Comparison of ENCODE assay signal across 21 cellular contexts in genomic region chr2:153360239-153360638, GRCh38.
DNase-seq lines count a peak whose midpoint lies in the region; ATAC-seq, FAIRE-seq and TF ChIP-seq lines count a peak whose summit lies in the region.
"Had no signal": no experiment of that assay in that cellular context is flagged by ENCODE, and none has a peak within 500 bp of the region (broad histone marks: within the 10 kb centered on the region; RNA-seq: fewer than 3 reads in every experiment).

No MANE protein-coding gene starts in this region.

- no peaks in the 10 kb centered on the region for H3K9me2 ChIP-seq in GM23338 (ENCODE audit: insufficient read depth)

- no peaks in the 10 kb centered on the region for H3K36me3 Mint-ChIP-seq in GM23338 (ENCODE audit: low read depth)

- H4K8ac ChIP-seq in H1 (ENCODE audit: extremely low read depth, insufficient read depth, low read length): no peak overlapping the region

- H3K4me1 ChIP-seq in GM23338 (ENCODE audit: insufficient read depth) (0 out of 2 replicates have a peak, but pooled peaks cover 2% of the 10 kb centered on the region), NT2/D1 (ENCODE audit: insufficient read depth, insufficient read length) (peaks cover 7% of the 10 kb centered on the region), H1 (replicated peaks in 1 of 4; ENCODE audit: control insufficient read depth in 3 of 4, insufficient read depth in 4 of 4, low read length in 3 of 4) (peaks cover 0 to 3% (median 0%) of the 10 kb centered on the region in 4 experiments; a peak in 1 of 7 replicates), kidney (ENCODE audit: control insufficient read depth in 1 of 2, insufficient read depth in 1 of 2, low read depth in 1 of 2, low read length in 2 of 2) (no peaks in the 10 kb centered on the region), tibial nerve (no peaks in the 10 kb centered on the region)

- TF ChIP-seq CTCF in GM23338 (conservative IDR thresholded peaks at IDR 0.05; ENCODE audit: low read depth in 2 of 2) (no peak), H1 (IDR thresholded peaks at IDR 0.05; ENCODE audit: control extremely low read depth in 1 of 3, insufficient read depth in 1 of 3, low read depth in 1 of 3, low read length in 3 of 3) (no peak), kidney (IDR thresholded peaks at IDR 0.05; ENCODE audit: borderline replicate concordance, extremely low read depth, insufficient read depth) (no peak), tibial nerve (IDR thresholded peaks at IDR 0.05) (no peak)

- H3K9me3 ChIP-seq in NT2/D1 (ENCODE audit: insufficient read depth, low read length) (no peaks in the 10 kb centered on the region), H1 (ENCODE audit: insufficient read depth in 2 of 2, low read depth in 1 of 2, low read length in 1 of 2) (no peaks in the 10 kb centered on the region), kidney (ENCODE audit: control insufficient read depth in 1 of 2, low read length in 2 of 2) (no peaks in the 10 kb centered on the region), tibial nerve (peaks cover 0 to 11% (median 0%) of the 10 kb centered on the region in 4 donors)

- H3K9me3 Mint-ChIP-seq in GM23338: peaks cover 8% of the 10 kb centered on the region; the same call in 1 of the 3 replicates
- H3K9me3 Mint-ChIP-seq: CD4-positive, alpha-beta T cell had no signal

- H4K5ac ChIP-seq in H1 (ENCODE audit: insufficient read length, low read depth, low read length): no peak overlapping the region

- peaks cover 2% of the 10 kb centered on the region for H3K27me3 Mint-ChIP-seq in GM23338 (ENCODE audit: insufficient read depth, low read depth, poor library complexity)
- H3K27me3 Mint-ChIP-seq: B cell; CD4-positive, alpha-beta T cell had no signal

- POLR2A ChIA-PET in H1 (lab: Charles Lee; ENCODE audit: partially characterized antibody): no interaction called here

- H3K9ac ChIP-seq in NT2/D1 (ENCODE audit: insufficient read length, low read depth) (no peak overlapping the region), H1 (replicated peaks in 1 of 4; ENCODE audit: extremely low read depth in 1 of 4, low read depth in 3 of 4, low read length in 3 of 4) (no peak overlapping the region), kidney (ENCODE audit: low read length in 2 of 2) (no peak overlapping the region)

- H3K4me3 Mint-ChIP-seq in GM23338: no peak overlapping the region
- H3K4me3 Mint-ChIP-seq: B cell; CD4-positive, alpha-beta T cell; HFFc6 had no signal

- no peak for TF ChIP-seq RAD21 in H1 (IDR thresholded peaks at IDR 0.05 in 1 of 2, conservative IDR thresholded peaks at IDR 0.05 in 1 of 2; ENCODE audit: low read depth in 2 of 2, low read length in 2 of 2)

- no peak overlapping the region for H3K14ac ChIP-seq in H1 (ENCODE audit: insufficient read length)

- H2BK20ac ChIP-seq in H1 (ENCODE audit: low read length): no peak overlapping the region

- no peak overlapping the region for H3K56ac ChIP-seq in H1 (replicated peaks; ENCODE audit: insufficient read length, low read depth, low read length)

- CTCF ChIA-PET in H1 (lab: Charles Lee; ENCODE audit: partially characterized antibody): interaction anchor here (0.5 to 1.2 kb wide), 3 partner anchors 17 to 214 kb away, joined by 3 read pairs; no protein-coding TSS in a partner anchor

- peak; percentile 52; the same call in 2 of the 3 replicates for ATAC-seq in GM23338
- no peak for ATAC-seq in HG02623 (IDR thresholded peaks at IDR 0.05; ENCODE audit: unreplicated experiment)
- ATAC-seq in GM18907 (IDR thresholded peaks at IDR 0.05; ENCODE audit: unreplicated experiment): no peak

- H4K20me1 ChIP-seq in GM23338 (replicated peaks; ENCODE audit: insufficient read depth) (no peaks in the 10 kb centered on the region), H1 (replicated peaks in 1 of 2; ENCODE audit: control insufficient read depth in 1 of 2, insufficient read depth in 2 of 2, low read length in 2 of 2) (no peaks in the 10 kb centered on the region)

- no peak overlapping the region for H2BK5ac ChIP-seq in H1 (ENCODE audit: low read depth, low read length)

- peak; percentile 14 for DNase-seq in GM23338 (ENCODE audit: low spot score)
- DNase-seq in NT2/D1 (ENCODE audit: low read depth, low spot score): peak; percentile 32
- no peak for DNase-seq in H1 (ENCODE audit: low read depth in 1 of 2, low spot score in 2 of 2)
- DNase-seq in kidney: peak; percentile 34
- DNase-seq in tibial nerve (ENCODE audit: low spot score in 2 of 2): no peak
- DNase-seq in RCC 7860 (ENCODE audit: low spot score): no peak
- DNase-seq: C1 segment of cervical spinal cord; CD4-positive, alpha-beta T cell; DMS153; DMS79 treated with DMSO at 0.1 percent for 48 hours; EL; GDM1; GOT3; HCEC 1CT; HFFc6 had no signal

- no peak overlapping the region for H3K4me3 ChIP-seq in GM23338
- H3K4me3 ChIP-seq in NT2/D1 (ENCODE audit: insufficient read length, low read depth): no peak overlapping the region
- no peak overlapping the region for H3K4me3 ChIP-seq in H1 (ENCODE audit: extremely low read depth in 1 of 4, insufficient read depth in 2 of 4, low read depth in 3 of 4, low read length in 4 of 4)
- H3K4me3 ChIP-seq in kidney (ENCODE audit: low read length in 2 of 2): no peak overlapping the region
- H3K4me3 ChIP-seq in tibial nerve: no peak overlapping the region

- H2BK120ac ChIP-seq in H1 (replicated peaks; ENCODE audit: low read depth, low read length): no peak overlapping the region

- peaks cover 12% of the 10 kb centered on the region for H3K4me1 Mint-ChIP-seq in GM23338
- H3K4me1 Mint-ChIP-seq: B cell had no signal

- no peak overlapping the region for H3K4me2 ChIP-seq in GM23338
- H3K4me2 ChIP-seq in H1 (ENCODE audit: insufficient read depth in 1 of 2, low read depth in 2 of 2, low read length in 2 of 2): no peak overlapping the region

- no peak overlapping the region for H2BK12ac ChIP-seq in H1 (ENCODE audit: low read depth, low read length)

- no peaks in the 10 kb centered on the region for H3K27me3 ChIP-seq in GM23338 (ENCODE audit: insufficient read depth)
- no peaks in the 10 kb centered on the region for H3K27me3 ChIP-seq in NT2/D1 (ENCODE audit: insufficient read depth, insufficient read length)
- no peaks in the 10 kb centered on the region for H3K27me3 ChIP-seq in H1 (replicated peaks in 1 of 4; ENCODE audit: control insufficient read depth in 3 of 4, extremely low read depth in 1 of 4, insufficient read depth in 3 of 4, low read length in 3 of 4)
- no peaks in the 10 kb centered on the region for H3K27me3 ChIP-seq in tibial nerve

- TF ChIP-seq EP300 in H1 (IDR thresholded peaks at IDR 0.05; ENCODE audit: borderline replicate concordance in 1 of 2, low read depth in 2 of 2, low read length in 2 of 2) (no peak), tibial nerve (IDR thresholded peaks at IDR 0.05) (no peak)

- H3K4ac ChIP-seq in H1 (replicated peaks; ENCODE audit: insufficient read length, low read depth, low read length): no peak overlapping the region

- no peak overlapping the region for H2BK15ac ChIP-seq in H1 (ENCODE audit: low read length)

- H3K27ac Mint-ChIP-seq in GM23338: no peak overlapping the region
- H3K27ac Mint-ChIP-seq: B cell; CD4-positive, alpha-beta T cell; HFFc6 had no signal

- H3F3A ChIP-seq in GM23338 (replicated peaks; ENCODE audit: low read depth): no peaks in the 10 kb centered on the region

- H3K36me3 ChIP-seq in GM23338 (ENCODE audit: insufficient read depth) (no peaks in the 10 kb centered on the region), NT2/D1 (ENCODE audit: insufficient read depth, insufficient read length, low read length) (no peaks in the 10 kb centered on the region), H1 (ENCODE audit: control insufficient read depth in 2 of 4, insufficient read depth in 4 of 4, low read length in 3 of 4) (no peaks in the 10 kb centered on the region), kidney (ENCODE audit: control insufficient read depth in 1 of 2, insufficient read depth in 2 of 2, low read length in 2 of 2) (no peaks in the 10 kb centered on the region), tibial nerve (no peaks in the 10 kb centered on the region)

- no peak overlapping the region for H3K23ac ChIP-seq in H1 (ENCODE audit: insufficient read length)

- intact Hi-C loops in kidney (cut with DNase I): no loop called here

- H3K79me2 ChIP-seq in GM23338 (replicated peaks; ENCODE audit: insufficient read depth) (no peaks in the 10 kb centered on the region), H1 (ENCODE audit: control insufficient read depth in 1 of 2, insufficient read depth in 2 of 2, low read length in 2 of 2) (no peaks in the 10 kb centered on the region)

- H4K91ac ChIP-seq in H1 (replicated peaks; ENCODE audit: insufficient read length, low read length): no peak overlapping the region

- H2AFZ ChIP-seq in GM23338 (no peak overlapping the region), H1 (ENCODE audit: low read length) (peak overlapping the region; percentile 90; the same call in 1 of the 2 replicates)

- TF ChIP-seq POLR2A in H1 (IDR thresholded peaks at IDR 0.05; ENCODE audit: control extremely low read depth in 1 of 2, low read depth in 2 of 2, low read length in 2 of 2): no peak
- no peak for TF ChIP-seq POLR2A in tibial nerve (IDR thresholded peaks at IDR 0.05)

- H3K27ac ChIP-seq in GM23338 (ENCODE audit: low read depth): no peak overlapping the region
- no peak overlapping the region for H3K27ac ChIP-seq in H1 (ENCODE audit: low read depth, low read length)
- no peak overlapping the region for H3K27ac ChIP-seq in kidney (ENCODE audit: low read depth in 2 of 2, low read length in 2 of 2)
- H3K27ac ChIP-seq in tibial nerve: no peak overlapping the region
- H3K27ac ChIP-seq: HL-60 had no signal

- 77% methylated on average over 3 of the region's 3 CpGs; no CpG with 5 or more reads in 1 of the 2 experiments for WGBS in H1 (ENCODE audit: extremely low coverage in 1 of 2, insufficient coverage in 1 of 2, insufficient read length in 1 of 2, insufficient replicate concordance in 2 of 2, low coverage in 1 of 2, low lambda C conversion rate in 2 of 2, missing lambda C conversion rate in 1 of 2), 2 experiments
- WGBS in tibial nerve, 2 donors: 81 to 89% methylated on average over 3 of the region's 3 CpGs

- H3K79me1 ChIP-seq in H1 (ENCODE audit: low read depth, low read length): no peaks in the 10 kb centered on the region

- H3K23me2 ChIP-seq in H1 (ENCODE audit: low read depth, low read length): no peaks in the 10 kb centered on the region

- H2AK5ac ChIP-seq in H1 (ENCODE audit: low read depth, low read length): no peak overlapping the region

- no peak for FAIRE-seq in H1 (lab: Jason Lieb, UNC)
- no peak for FAIRE-seq in kidney (lab: Jason Lieb, UNC)
- no peak for FAIRE-seq in RCC 7860 (lab: Jason Lieb, UNC)
- FAIRE-seq: A204.1, D721Med had no signal

- no peak overlapping the region for H3K18ac ChIP-seq in H1 (ENCODE audit: extremely low read depth, low read length)

TF ChIP-seq in H1, 55 proteins besides CTCF, POLR2A, EP300 and RAD21 (continues in another document):
- TF ChIP-seq BCL11A (IDR thresholded peaks at IDR 0.05; ENCODE audit: low read depth in 2 of 2, low read length in 2 of 2): no peak
- no peak for TF ChIP-seq EZH2 (IDR thresholded peaks at IDR 0.05; ENCODE audit: low read depth, low read length, severe bottlenecking)
- TF ChIP-seq EGR1 (IDR thresholded peaks at IDR 0.05; ENCODE audit: borderline replicate concordance, low read depth, low read length): no peak
- TF ChIP-seq SIRT6 (IDR thresholded peaks at IDR 0.05; ENCODE audit: low read length): no peak
- no peak for TF ChIP-seq TBP (IDR thresholded peaks at IDR 0.05; ENCODE audit: low read depth, low read length)
- TF ChIP-seq ASH2L (IDR thresholded peaks at IDR 0.05; ENCODE audit: low read length): no peak

Comparison
In these comparisons a context has a peak if more than half of its experiments do, and no peak if none do; other contexts are left out.
1. DNase-seq: peak in GM23338 (single experiment), NT2/D1 (single experiment) and kidney (single experiment); none in H1 (0 of 2), tibial nerve (0 of 2) and RCC 7860 (single experiment).